In the genomic region with DNA sequence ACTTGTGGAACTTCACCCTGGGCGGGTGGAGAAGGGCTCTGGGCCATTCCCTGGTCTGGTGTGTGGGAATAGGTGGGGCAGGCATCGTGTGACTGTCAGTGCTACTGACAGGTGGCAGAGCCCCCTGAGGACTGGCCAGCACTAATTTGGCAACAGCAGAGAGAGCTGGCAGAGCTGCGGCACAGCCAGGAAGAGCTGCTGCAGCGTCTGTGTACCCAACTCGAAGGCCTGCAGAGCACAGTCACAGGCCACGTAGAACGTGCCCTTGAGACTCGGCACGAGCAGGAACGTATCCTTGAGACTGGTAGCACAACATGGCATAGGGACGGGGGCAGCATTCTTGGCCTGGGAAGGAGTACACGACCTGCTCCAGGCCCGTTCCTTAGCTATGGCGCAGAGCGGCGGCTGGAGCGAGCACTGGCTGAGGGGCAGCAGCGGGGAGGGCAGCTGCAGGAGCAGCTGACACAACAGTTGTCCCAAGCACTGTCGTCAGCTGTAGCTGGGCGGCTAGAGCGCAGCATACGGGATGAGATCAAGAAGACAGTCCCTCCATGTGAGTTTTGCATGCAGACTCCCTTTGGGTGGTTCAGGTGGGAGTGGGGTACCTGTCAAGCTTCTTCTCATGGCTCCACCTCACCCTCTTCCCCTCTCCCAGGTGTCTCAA, we compare ENCODE assay signal across 24 cellular contexts. TPM values are rescaled to one million over a fixed set of nuclear protein-coding genes. Genes with fewer than 3 reads are reported as not detected.
A peak's percentile ranks its signal among the peaks of the same experiment; 100 is the strongest.
DNase-seq lines count a peak whose midpoint lies in the region; ATAC-seq, FAIRE-seq and TF ChIP-seq lines count a peak whose summit lies in the region.
"Had no signal": no experiment of that assay in that cellular context is flagged by ENCODE, and none has a peak within 500 bp of the region (broad histone marks: within the 10 kb centered on the region; RNA-seq: fewer than 3 reads in every experiment).

No MANE protein-coding gene starts in this region.

- no peaks in the 10 kb centered on the region for H4K20me1 ChIP-seq in mammary epithelial cell (ENCODE audit: insufficient read depth, low read length)

- H3K4me3 ChIP-seq in mammary epithelial cell (replicated peaks in 1 of 3; ENCODE audit: insufficient read depth in 1 of 3, low read depth in 2 of 3, low read length in 3 of 3) (no peak overlapping the region), testis (no peak overlapping the region)
- H3K4me3 ChIP-seq: A549, ascending aorta, coronary artery, skin epidermis had no signal

- TF ChIP-seq POLR2A in testis (IDR thresholded peaks at IDR 0.05), result no peak

- no peak overlapping the region for H2AFZ ChIP-seq in mammary epithelial cell (ENCODE audit: low read depth, low read length)

- no peak overlapping the region for H3K9ac ChIP-seq in mammary epithelial cell (ENCODE audit: insufficient read depth, low read length)

- intact Hi-C loops in mammary epithelial cell (cut with micrococcal nuclease), result loop anchor here (5.0 kb wide), 1 partner anchor 181 kb away; no protein-coding TSS in a partner anchor
- intact Hi-C loops in MCF 10A (cut with micrococcal nuclease), result no loop called here
- intact Hi-C loops in testis (cut with DNase I; ENCODE audit: low total_unique reads), result no loop called here
- intact Hi-C loops in activated T-helper 2 cell treated with anti-CD3 and anti-CD28 coated beads, Interferon-gamma antibody, Interleukin-2, Interleukin-4, amounts not matched to agents 10 μg/mL and 5 μg/mL and 100 μg/mL, durations not matched to agents 14 hours and 24 hours and 36 hours (cut with micrococcal nuclease), result no loop called here

- TSS peak; percentile 8 for BruUV-seq in mammary epithelial cell (replicated peaks; lab: Mats Ljungman, UMichigan)
- BruUV-seq in MCF 10A (replicated peaks; lab: Mats Ljungman, UMichigan), result no TSS peak

- POLR2A ChIA-PET in MCF 10A (lab: Yijun Ruan, JAX), result interaction anchor here (0.6 to 1.0 kb wide), 2 partner anchors 8 to 922 kb away, joined by 3 read pairs; no protein-coding TSS in a partner anchor

- no peak for ATAC-seq in omental fat pad (ENCODE audit: low FRiP score)
- ATAC-seq: A549 had no signal

- peaks cover 5% of the 10 kb centered on the region for H3K79me2 ChIP-seq in mammary epithelial cell (ENCODE audit: insufficient read depth, low read length)

- peaks cover 17% of the 10 kb centered on the region for H3K4me1 Mint-ChIP-seq in MCF 10A (ENCODE audit: insufficient read depth, unreplicated experiment)
- no peaks in the 10 kb centered on the region for H3K4me1 Mint-ChIP-seq in activated T-helper 2 cell treated with anti-CD3 and anti-CD28 coated beads, Interferon-gamma antibody, Interleukin-2, Interleukin-4, amounts not matched to agents 10 μg/mL and 5 μg/mL and 100 μg/mL, durations not matched to agents 14 hours and 24 hours and 36 hours (ENCODE audit: low read depth)
- H3K4me1 Mint-ChIP-seq: CD4-positive, CD25-positive, alpha-beta regulatory T cell had no signal

- no peaks in the 10 kb centered on the region for H3K27me3 ChIP-seq in mammary epithelial cell (ENCODE audit: insufficient read depth, low read length)
- no peaks in the 10 kb centered on the region for H3K27me3 ChIP-seq in testis
- H3K27me3 ChIP-seq: ascending aorta had no signal

- 90% methylated on average over 11 of the region's 22 CpGs for WGBS in mammary epithelial cell (ENCODE audit: low coverage, missing lambda C conversion rate)
- WGBS in testis, 2 donors, result 81 to 85% methylated on average over 20 to 22 of the region's 22 CpGs

- in situ Hi-C loops in mammary epithelial cell (cut with MboI; ENCODE audit: low sequenced_read_pairs in 2 of 2), result no loop called here

- H3K4me2 ChIP-seq in mammary epithelial cell (ENCODE audit: insufficient read depth, low read depth, low read length), result no peak overlapping the region
- H3K4me2 ChIP-seq: A549 had no signal

- CTCF ChIA-PET in mammary epithelial cell (lab: Charles Lee; ENCODE audit: low non-redundant PET), result interaction anchor here (0.7 kb wide), 1 partner anchor 10 kb away, joined by 4 read pairs; no protein-coding TSS in a partner anchor
- CTCF ChIA-PET in MCF 10A (lab: Yijun Ruan, JAX), result interaction anchor here (0.6 to 6.4 kb wide), 5 partner anchors 9 to 54 kb away, joined by 3 to 67 read pairs (median 6); no protein-coding TSS in a partner anchor

- TF ChIP-seq CTCF in mammary epithelial cell (conservative IDR thresholded peaks at IDR 0.05 in 1 of 2, IDR thresholded peaks at IDR 0.05 in 1 of 2; ENCODE audit: extremely low read depth in 1 of 2, insufficient read depth in 1 of 2, low read depth in 1 of 2, low read length in 2 of 2) (no peak), MCF 10A (IDR thresholded peaks at IDR 0.05; ENCODE audit: unreplicated experiment) (no peak), testis (IDR thresholded peaks at IDR 0.05) (no peak), omental fat pad (IDR thresholded peaks at IDR 0.05) (no peak)

- H3K27ac Mint-ChIP-seq in MCF 10A (ENCODE audit: low read depth, unreplicated experiment), result no peak overlapping the region
- H3K27ac Mint-ChIP-seq in activated T-helper 2 cell treated with anti-CD3 and anti-CD28 coated beads, Interferon-gamma antibody, Interleukin-2, Interleukin-4, amounts not matched to agents 10 μg/mL and 5 μg/mL and 100 μg/mL, durations not matched to agents 14 hours and 24 hours and 36 hours, result no peak overlapping the region
- H3K27ac Mint-ChIP-seq: T-helper 1 cell treated with Interleukin-12 subunit alpha and Interleukin-12 subunit beta and Interleukin-4 antibody, amounts not matched to agents 30 μg/mL and 1 μg/mL, for 36 hours had no signal

- H3K27ac ChIP-seq in mammary epithelial cell (ENCODE audit: insufficient read depth, low read depth, low read length) (no peak overlapping the region), testis (peak overlapping the region in 1 of 2 donors; percentile 29)
- H3K27ac ChIP-seq: A549, ascending aorta, coronary artery, skin epidermis, WERI-Rb-1 had no signal

- H3K4me3 Mint-ChIP-seq in MCF 10A (ENCODE audit: unreplicated experiment), result no peak overlapping the region
- no peak overlapping the region for H3K4me3 Mint-ChIP-seq in activated T-helper 2 cell treated with anti-CD3 and anti-CD28 coated beads, Interferon-gamma antibody, Interleukin-2, Interleukin-4, amounts not matched to agents 10 μg/mL and 5 μg/mL and 100 μg/mL, durations not matched to agents 14 hours and 24 hours and 36 hours (ENCODE audit: low read depth)
- H3K4me3 Mint-ChIP-seq: CD4-positive, CD25-positive, alpha-beta regulatory T cell; T-helper 1 cell treated with Interleukin-12 subunit alpha and Interleukin-12 subunit beta and Interleukin-4 antibody, amounts not matched to agents 30 μg/mL and 1 μg/mL, for 36 hours had no signal

- H3K9me3 ChIP-seq in mammary epithelial cell (replicated peaks; ENCODE audit: insufficient read depth, low read length) (no peaks in the 10 kb centered on the region), testis (no peaks in the 10 kb centered on the region)
- H3K9me3 ChIP-seq: A549, ascending aorta had no signal

- H3K27me3 Mint-ChIP-seq in MCF 10A (ENCODE audit: insufficient read depth, unreplicated experiment), result no peaks in the 10 kb centered on the region
- H3K27me3 Mint-ChIP-seq in activated T-helper 2 cell treated with anti-CD3 and anti-CD28 coated beads, Interferon-gamma antibody, Interleukin-2, Interleukin-4, amounts not matched to agents 10 μg/mL and 5 μg/mL and 100 μg/mL, durations not matched to agents 14 hours and 24 hours and 36 hours (ENCODE audit: low read depth), result no peaks in the 10 kb centered on the region
- H3K27me3 Mint-ChIP-seq: CD4-positive, CD25-positive, alpha-beta regulatory T cell had no signal

- dilution Hi-C loops in mammary epithelial cell (cut with HindIII; ENCODE audit: low sequenced_read_pairs), result loop anchor here (5.0 to 25.0 kb wide), 2 partner anchors 36 to 331 kb away; no protein-coding TSS in a partner anchor

- DNase-seq in mammary epithelial cell (no peak), MCF 10A (ENCODE audit: unreplicated experiment) (no peak), frontal cortex (ENCODE audit: low spot score in 2 of 2) (peak; percentile 51 to 70), midbrain (lab: John Stamatoyannopoulos, UW) (peak; percentile 59), testis (peak; percentile 78), omental fat pad (ENCODE audit: low spot score) (no peak), NCI-H1092 (lab: John Stamatoyannopoulos, UW) (no peak)
- DNase-seq in activated T-helper 2 cell treated with anti-CD3 and anti-CD28 coated beads, Interferon-gamma antibody, Interleukin-2, Interleukin-4, amounts not matched to agents 10 μg/mL and 5 μg/mL and 100 μg/mL, durations not matched to agents 14 hours and 24 hours and 36 hours (ENCODE audit: low spot score), result no peak
- DNase-seq: activated CD8-positive, alpha-beta memory T cell treated with anti-CD3 and anti-CD28 coated beads for 24 hours; activated effector memory CD4-positive, alpha-beta T cell treated with Interleukin-2 at 50 U/mL for 16 hours; CD4-positive, CD25-positive, alpha-beta regulatory T cell; DMS79; foreskin melanocyte; KBM-7; NCI-H1105 treated with DMSO at 0.1 percent for 48 hours; NK-92 treated with Interleukin-12 subunit alpha and Interleukin-12 subunit beta, amount 100 ng/mL, for 24 hours; RPMI8226; WERI-Rb-1 had no signal

- H3K9me3 Mint-ChIP-seq in MCF 10A (ENCODE audit: unreplicated experiment), result no peaks in the 10 kb centered on the region
- no peaks in the 10 kb centered on the region for H3K9me3 Mint-ChIP-seq in activated T-helper 2 cell treated with anti-CD3 and anti-CD28 coated beads, Interferon-gamma antibody, Interleukin-2, Interleukin-4, amounts not matched to agents 10 μg/mL and 5 μg/mL and 100 μg/mL, durations not matched to agents 14 hours and 24 hours and 36 hours
- H3K9me3 Mint-ChIP-seq: CD4-positive, CD25-positive, alpha-beta regulatory T cell; T-helper 1 cell treated with Interleukin-12 subunit alpha and Interleukin-12 subunit beta and Interleukin-4 antibody, amounts not matched to agents 30 μg/mL and 1 μg/mL, for 36 hours had no signal

- H3K4me1 ChIP-seq in mammary epithelial cell (ENCODE audit: insufficient read depth, low read length) (peaks cover 14% of the 10 kb centered on the region), testis (peaks cover 10% of the 10 kb centered on the region)

- FAIRE-seq in frontal cortex (lab: Jason Lieb, UNC), result no peak
- FAIRE-seq: A549 had no signal

- H3K36me3 Mint-ChIP-seq in MCF 10A (ENCODE audit: insufficient read depth, unreplicated experiment), result peaks cover 68% of the 10 kb centered on the region
- H3K36me3 Mint-ChIP-seq in activated T-helper 2 cell treated with anti-CD3 and anti-CD28 coated beads, Interferon-gamma antibody, Interleukin-2, Interleukin-4, amounts not matched to agents 10 μg/mL and 5 μg/mL and 100 μg/mL, durations not matched to agents 14 hours and 24 hours and 36 hours (ENCODE audit: low read depth), result peaks cover 70% of the 10 kb centered on the region

- H3K36me3 ChIP-seq in mammary epithelial cell (ENCODE audit: insufficient read depth, low read length) (peaks cover 19% of the 10 kb centered on the region), testis (ENCODE audit: low read depth, missing control alignments) (no peaks in the 10 kb centered on the region)

RNA-seq across cellular contexts. Expression of a gene that starts 3.0 kb away (rescaled TPM):
- under 1 TPM in 1 of 2 donors, not detected in 1; 0.83 TPM for total RNA-seq in mammary epithelial cell
- not detected for polyA plus RNA-seq in mammary epithelial cell
- polyA minus RNA-seq in mammary epithelial cell, result not detected
- 0.81 TPM in 1 of 2 replicates, not detected in the other for total RNA-seq in MCF 10A (2022)
- not detected for total RNA-seq in frontal cortex
- total RNA-seq in testis, result 1 to 10 TPM; 4.2 to 8.1 TPM
- polyA plus RNA-seq in testis (ENCODE audit: insufficient read depth, low read depth, low replicate concordance), result 2.9 TPM
- total RNA-seq in omental fat pad, result 1 to 10 TPM in 2 of 4 donors, not detected in 2; 3.0 to 5.5 TPM
- total RNA-seq in activated T-helper 2 cell treated with anti-CD3 and anti-CD28 coated beads, Interferon-gamma antibody, Interleukin-2, Interleukin-4, amounts not matched to agents 10 μg/mL and 5 μg/mL and 100 μg/mL, durations not matched to agents 14 hours and 24 hours and 36 hours, result not detected in 2 replicates
- total RNA-seq: ascending aorta, ureter had no signal

RNA-seq across cellular contexts. Expression of a gene that starts 8.8 kb away (rescaled TPM):
- total RNA-seq in mammary epithelial cell (10 to 100 TPM; 31.5 to 53.9 TPM), MCF 10A (2022) (50.9 and 51.3 TPM in 2 replicates), frontal cortex (64.0 TPM), testis (100 to 1,000 TPM; 106 to 107 TPM), omental fat pad (10 to 100 TPM; 27.3 to 92.2 (median 43.0) TPM)
- polyA plus RNA-seq in mammary epithelial cell (36.5 TPM), testis (ENCODE audit: insufficient read depth, low read depth, low replicate concordance) (96.7 TPM)
- 143 TPM for polyA minus RNA-seq in mammary epithelial cell
- total RNA-seq in activated T-helper 2 cell treated with anti-CD3 and anti-CD28 coated beads, Interferon-gamma antibody, Interleukin-2, Interleukin-4, amounts not matched to agents 10 μg/mL and 5 μg/mL and 100 μg/mL, durations not matched to agents 14 hours and 24 hours and 36 hours, result 102 and 105 TPM in 2 replicates

RNA-seq across cellular contexts. Expression of a gene that starts 11.4 kb away (rescaled TPM):
- 10 to 100 TPM; 11.8 to 18.4 TPM for total RNA-seq in mammary epithelial cell
- 15.3 TPM for polyA plus RNA-seq in mammary epithelial cell
- 28.5 TPM for polyA minus RNA-seq in mammary epithelial cell
- 21.7 and 27.9 TPM in 2 replicates for total RNA-seq in MCF 10A (2022)
- 6.5 TPM for total RNA-seq in frontal cortex
- 10 to 100 TPM; 47.7 to 50.5 TPM for total RNA-seq in testis
- 66.8 TPM for polyA plus RNA-seq in testis (ENCODE audit: insufficient read depth, low read depth, low replicate concordance)
- total RNA-seq in omental fat pad, result 10 to 100 TPM; 16.1 to 24.6 (median 19.9) TPM
- 15.5 and 16.5 TPM in 2 replicates for total RNA-seq in activated T-helper 2 cell treated with anti-CD3 and anti-CD28 coated beads, Interferon-gamma antibody, Interleukin-2, Interleukin-4, amounts not matched to agents 10 μg/mL and 5 μg/mL and 100 μg/mL, durations not matched to agents 14 hours and 24 hours and 36 hours

RNA-seq across cellular contexts. Expression of a gene that starts 34.2 kb away (rescaled TPM):
- total RNA-seq in mammary epithelial cell (10 to 100 TPM; 27.2 to 48.5 TPM), MCF 10A (2022) (30.9 and 35.5 TPM in 2 replicates), frontal cortex (25.3 TPM), testis (100 to 1,000 TPM; 115 to 154 TPM), omental fat pad (100 to 1,000 TPM in 1 of 4 donors, 10 to 100 TPM in 3; 22.9 to 135 (median 37.8) TPM)
- polyA plus RNA-seq in mammary epithelial cell (35.6 TPM), testis (ENCODE audit: insufficient read depth, low read depth, low replicate concordance) (108 TPM)
- 25.7 TPM for polyA minus RNA-seq in mammary epithelial cell
- 38.6 and 50.1 TPM in 2 replicates for total RNA-seq in activated T-helper 2 cell treated with anti-CD3 and anti-CD28 coated beads, Interferon-gamma antibody, Interleukin-2, Interleukin-4, amounts not matched to agents 10 μg/mL and 5 μg/mL and 100 μg/mL, durations not matched to agents 14 hours and 24 hours and 36 hours

RNA-seq across cellular contexts. Expression of a gene that starts 35.0 kb away (rescaled TPM):
- total RNA-seq in mammary epithelial cell (100 to 1,000 TPM; 158 to 198 TPM), MCF 10A (2022) (133 TPM in 2 replicates), frontal cortex (70.9 TPM), testis (100 to 1,000 TPM; 239 to 297 TPM), omental fat pad (100 to 1,000 TPM in 2 of 4 donors, 10 to 100 TPM in 2; 79.0 to 150 (median 110) TPM)
- polyA plus RNA-seq in mammary epithelial cell (452 TPM), testis (ENCODE audit: insufficient read depth, low read depth, low replicate concordance) (121 TPM)
- 283 TPM for polyA minus RNA-seq in mammary epithelial cell
- total RNA-seq in activated T-helper 2 cell treated with anti-CD3 and anti-CD28 coated beads, Interferon-gamma antibody, Interleukin-2, Interleukin-4, amounts not matched to agents 10 μg/mL and 5 μg/mL and 100 μg/mL, durations not matched to agents 14 hours and 24 hours and 36 hours, result 165 and 177 TPM in 2 replicates

Comparison
In these comparisons a context has a peak if more than half of its experiments do, and no peak if none do; other contexts are left out.
1. DNase-seq: peak in frontal cortex (2 of 2), midbrain (single experiment) and testis (single experiment); none in mammary epithelial cell (single experiment), MCF 10A (single experiment), omental fat pad (single experiment), NCI-H1092 (single experiment) and activated T-helper 2 cell treated with anti-CD3 and anti-CD28 coated beads, Interferon-gamma antibody, Interleukin-2, Interleukin-4, amounts not matched to agents 10 μg/mL and 5 μg/mL and 100 μg/mL, durations not matched to agents 14 hours and 24 hours and 36 hours (single experiment).